8 cellular contexts compared by ENCODE assay signal in the genomic region with DNA sequence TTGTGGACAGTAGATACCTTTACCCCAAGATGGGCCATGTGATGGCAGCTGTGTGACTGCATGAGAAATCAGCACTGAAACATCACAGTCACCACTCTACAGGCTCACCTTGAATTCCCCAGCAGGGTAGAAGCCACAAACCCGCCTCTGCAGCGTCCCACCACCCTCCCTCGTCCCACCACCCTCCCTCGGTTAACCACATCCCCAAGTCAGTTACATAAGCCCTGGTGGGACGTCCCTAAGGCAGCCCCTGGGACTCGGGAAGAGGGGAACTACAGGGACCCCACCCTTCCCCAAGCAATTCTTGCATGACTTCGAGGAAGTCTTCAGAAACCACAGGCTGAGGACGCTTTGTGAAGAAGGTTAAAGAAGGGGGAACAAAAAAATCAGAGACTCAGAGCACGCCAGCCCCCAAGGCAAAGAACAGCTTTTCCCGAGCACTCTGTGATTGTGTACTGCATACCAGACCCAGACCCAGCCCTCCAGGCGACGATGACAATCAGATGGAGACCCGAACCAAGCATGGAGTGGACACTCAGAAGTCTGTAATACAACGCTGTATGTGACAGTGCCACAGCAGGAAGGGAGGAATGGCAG.
DNase-seq lines count a peak whose midpoint lies in the region; ATAC-seq and TF ChIP-seq lines count a peak whose summit lies in the region.

No MANE protein-coding gene starts in this region.

- CTCF ChIA-PET in activated CD4-positive, alpha-beta T cell treated with anti-CD3 and anti-CD28 coated beads for 36 hours (lab: Charles Lee), result interaction anchor here (0.6 to 6.1 kb wide), 5 partner anchors 8 to 158 kb away, joined by 3 to 51 read pairs (median 5); no protein-coding TSS in a partner anchor

- POLR2A ChIA-PET in activated CD4-positive, alpha-beta T cell treated with anti-CD3 and anti-CD28 coated beads for 36 hours (lab: Charles Lee), result interaction anchor here (0.7 to 0.9 kb wide), 2 partner anchors 89 to 105 kb away, joined by 3 read pairs; no protein-coding TSS in a partner anchor

- peak; percentile 80 for DNase-seq in activated CD4-positive, alpha-beta T cell treated with anti-CD3 and anti-CD28 coated beads for 36 hours
- DNase-seq in effector memory CD8-positive, alpha-beta T cell, result peak; percentile 74 to 80 (median 75)
- DNase-seq in stimulated activated CD4-positive, alpha-beta T cell treated with anti-CD3 and anti-CD28 coated beads, Interleukin-2, amount 100 ng/mL, for 4 hours (ENCODE audit: low read depth), result peak; percentile 79
- DNase-seq in chondrocyte (ENCODE audit: low spot score), result no peak
- no peak for DNase-seq in HK-2 (ENCODE audit: unreplicated experiment)
- no peak for DNase-seq in superior temporal gyrus (ENCODE audit: extremely low spot score)

- intact Hi-C loops in activated CD4-positive, alpha-beta T cell treated with anti-CD3 and anti-CD28 coated beads for 36 hours (cut with DNase I, micrococcal nuclease), result no loop called here

- peak overlapping the region; percentile 81 for H3K27ac Mint-ChIP-seq in activated CD4-positive, alpha-beta T cell treated with anti-CD3 and anti-CD28 coated beads for 36 hours
- H3K27ac Mint-ChIP-seq in effector memory CD8-positive, alpha-beta T cell, result peak overlapping the region; percentile 96 to 98
- H3K27ac Mint-ChIP-seq in chondrocyte (ENCODE audit: unreplicated experiment), result no peak overlapping the region

- H3K4me1 Mint-ChIP-seq in activated CD4-positive, alpha-beta T cell treated with anti-CD3 and anti-CD28 coated beads for 36 hours, result peaks cover 79% of the 10 kb centered on the region
- H3K4me1 Mint-ChIP-seq in effector memory CD8-positive, alpha-beta T cell (ENCODE audit: low read depth in 2 of 2), result peaks cover 70 to 75% of the 10 kb centered on the region in 2 donors
- peaks cover 20% of the 10 kb centered on the region for H3K4me1 Mint-ChIP-seq in chondrocyte (ENCODE audit: low read depth)

- H3K27me3 Mint-ChIP-seq in activated CD4-positive, alpha-beta T cell treated with anti-CD3 and anti-CD28 coated beads for 36 hours, result peaks cover 10% of the 10 kb centered on the region
- H3K27me3 Mint-ChIP-seq in effector memory CD8-positive, alpha-beta T cell, result no peaks in the 10 kb centered on the region
- no peaks in the 10 kb centered on the region for H3K27me3 Mint-ChIP-seq in chondrocyte (ENCODE audit: low read depth)

- ATAC-seq in GM19025 (IDR thresholded peaks at IDR 0.05; ENCODE audit: low read depth, unreplicated experiment), result peak; percentile 59
- ATAC-seq in HG03342 (IDR thresholded peaks at IDR 0.05; ENCODE audit: unreplicated experiment), result peak; percentile 57
- ATAC-seq in activated CD4-positive, alpha-beta T cell treated with anti-CD3 and anti-CD28 coated beads for 36 hours, result peak; percentile 43
- peak; percentile 80 for ATAC-seq in effector memory CD8-positive, alpha-beta T cell (replicated peaks)

- H3K4me3 Mint-ChIP-seq in activated CD4-positive, alpha-beta T cell treated with anti-CD3 and anti-CD28 coated beads for 36 hours, result peak overlapping the region; percentile 31
- H3K4me3 Mint-ChIP-seq in effector memory CD8-positive, alpha-beta T cell, result peak overlapping the region; percentile 79 to 86
- H3K4me3 Mint-ChIP-seq in chondrocyte (ENCODE audit: unreplicated experiment), result no peak overlapping the region

- TF ChIP-seq CTCF in chondrocyte (IDR thresholded peaks at IDR 0.05), result no peak

- H3K36me3 Mint-ChIP-seq in activated CD4-positive, alpha-beta T cell treated with anti-CD3 and anti-CD28 coated beads for 36 hours (ENCODE audit: low read depth), result peaks cover 9% of the 10 kb centered on the region
- H3K36me3 Mint-ChIP-seq in effector memory CD8-positive, alpha-beta T cell (ENCODE audit: insufficient read depth), result peaks cover 52% of the 10 kb centered on the region
- H3K36me3 Mint-ChIP-seq in chondrocyte (ENCODE audit: low read depth), result no peaks in the 10 kb centered on the region

- H3K9me3 Mint-ChIP-seq in activated CD4-positive, alpha-beta T cell treated with anti-CD3 and anti-CD28 coated beads for 36 hours (ENCODE audit: low read depth), result no peaks in the 10 kb centered on the region
- peaks cover 0 to 1% of the 10 kb centered on the region in 2 donors for H3K9me3 Mint-ChIP-seq in effector memory CD8-positive, alpha-beta T cell
- no peaks in the 10 kb centered on the region for H3K9me3 Mint-ChIP-seq in chondrocyte (ENCODE audit: low read depth)

Comparison
In these comparisons a context has a peak if more than half of its experiments do, and no peak if none do; other contexts are left out.
1. DNase-seq: peak in activated CD4-positive, alpha-beta T cell treated with anti-CD3 and anti-CD28 coated beads for 36 hours (single experiment), effector memory CD8-positive, alpha-beta T cell (3 of 3) and stimulated activated CD4-positive, alpha-beta T cell treated with anti-CD3 and anti-CD28 coated beads, Interleukin-2, amount 100 ng/mL, for 4 hours (single experiment); none in chondrocyte (single experiment), HK-2 (single experiment) and superior temporal gyrus (single experiment).
2. Peak in every context shown above with its lines, with median percentiles within 50 percentile points of each other: ATAC-seq.